16 cellular contexts compared by ENCODE assay signal in the genomic region with DNA sequence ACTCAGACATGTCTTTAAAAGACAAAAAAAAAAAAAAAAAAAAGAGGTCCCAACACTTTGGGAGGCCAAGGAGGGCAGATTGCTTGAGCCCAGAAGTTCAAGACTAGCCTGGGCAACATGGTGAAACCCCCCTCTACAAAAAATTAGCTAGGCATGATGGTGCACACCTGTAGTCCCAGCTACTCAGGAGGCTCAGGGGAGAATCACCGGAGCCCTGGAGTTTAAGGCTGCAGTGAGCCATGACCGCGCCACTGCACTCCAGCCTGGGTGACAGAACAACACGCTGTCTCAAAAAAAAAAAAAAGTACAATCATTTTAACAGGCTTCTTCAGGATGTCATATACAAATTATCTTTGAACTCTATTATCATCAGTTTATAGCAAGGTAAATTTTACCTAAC. TPM values are rescaled to one million over a fixed set of nuclear protein-coding genes. Genes with fewer than 3 reads are reported as not detected.
DNase-seq lines count a peak whose midpoint lies in the region; ATAC-seq, FAIRE-seq and TF ChIP-seq lines count a peak whose summit lies in the region.
"Had no signal": no experiment of that assay in that cellular context is flagged by ENCODE, and none has a peak within 500 bp of the region (broad histone marks: within the 10 kb centered on the region; RNA-seq: fewer than 3 reads in every experiment).

No MANE protein-coding gene starts in this region.

- in situ Hi-C loops in HepG2 (cut with HindIII; ENCODE audit: extremely low pct_ligation_motif_present, low pct_unique_long_range_greater_than_20kb): no loop called here

- intact Hi-C loops in HepG2 (cut with micrococcal nuclease; ENCODE audit: unreplicated experiment): no loop called here

- no peak overlapping the region for H3K4me3 ChIP-seq in HepG2 (replicated peaks in 1 of 3; ENCODE audit: insufficient read depth in 1 of 3, low read depth in 2 of 3, low read length in 3 of 3)
- H3K4me3 ChIP-seq: stomach had no signal

- H3K79me2 ChIP-seq in HepG2 (ENCODE audit: insufficient read depth, low read length): peaks cover 42% of the 10 kb centered on the region

- H3K9ac ChIP-seq in HepG2 (ENCODE audit: insufficient read depth, low read depth, low read length): no peak overlapping the region

- DNase-seq in kidney tubule cell (ENCODE audit: low spot score) (peak; percentile 17), T1000 (lab: John Stamatoyannopoulos, UW) (no peak), 8988T (no peak), HepG2 (ENCODE audit: low spot score) (no peak), foreskin melanocyte (no peak)
- DNase-seq: activated CD8-positive, alpha-beta memory T cell treated with anti-CD3 and anti-CD28 coated beads, Interleukin-2, amount 50 U/mL, for 48 hours; C1 segment of cervical spinal cord; GDM1; NCI-H510A treated with DMSO at 0.1 percent for 48 hours; SHP77 treated with DMSO at 0.1 percent for 48 hours; stimulated activated CD4-positive, alpha-beta T cell treated with anti-CD3 and anti-CD28 coated beads, Interleukin-2, amount 100 ng/mL, for 48 hours; stomach had no signal

- peaks cover 28% of the 10 kb centered on the region for H3K4me1 ChIP-seq in HepG2 (ENCODE audit: insufficient read depth, low read length)

- ATAC-seq in GM18508 (IDR thresholded peaks at IDR 0.05; ENCODE audit: insufficient read depth, unreplicated experiment) (peak; percentile 54), GM21528 (IDR thresholded peaks at IDR 0.05; ENCODE audit: low FRiP score, unreplicated experiment) (peak; percentile 64), HG03103 (IDR thresholded peaks at IDR 0.05; ENCODE audit: low read depth, unreplicated experiment) (peak; percentile 77), HepG2 (no peak)

- H3K27ac ChIP-seq in HepG2 (ENCODE audit: extremely low read length, insufficient read depth, low read length): no peak overlapping the region
- H3K27ac ChIP-seq: stomach had no signal

- peaks cover 0 to 8% of the 10 kb centered on the region in 2 experiments; a peak in 3 of 5 replicates for H3K36me3 ChIP-seq in HepG2 (replicated peaks in 1 of 2; ENCODE audit: control insufficient read depth in 1 of 2, insufficient read depth in 2 of 2, low read length in 2 of 2)

- H4K20me1 ChIP-seq in HepG2 (ENCODE audit: insufficient read depth, low read length): no peaks in the 10 kb centered on the region; the same call in 1 of the 2 replicates

- no peak for TF ChIP-seq EP300 in HepG2 (IDR thresholded peaks at IDR 0.05; ENCODE audit: low read depth in 2 of 2, low read length in 2 of 2)
- no peak for TF ChIP-seq EP300 in HepG2 (CRISPR knock-in tag; IDR thresholded peaks at IDR 0.05; ENCODE audit: borderline replicate concordance)

- no peak overlapping the region for H2AFZ ChIP-seq in HepG2 (ENCODE audit: low read length)

- no peaks in the 10 kb centered on the region for H3K9me3 ChIP-seq in HepG2 (ENCODE audit: low read length)
- H3K9me3 ChIP-seq: stomach had no signal

- TF ChIP-seq RAD21 in HepG2 (CRISPR knock-in tag; IDR thresholded peaks at IDR 0.05): no peak

- POLR2A ChIA-PET in HepG2 (lab: Yijun Ruan, JAX): no interaction called here

- FAIRE-seq in HepG2 (lab: Jason Lieb, UNC): no peak
- FAIRE-seq: colon had no signal

- CTCF ChIA-PET in HepG2 (lab: Yijun Ruan, JAX; ENCODE audit: low intra/inter-chr PET ratio, low total read pairs): no interaction called here

- BruUV-seq in HepG2 (replicated peaks; lab: Mats Ljungman, UMichigan): no TSS peak

- TF ChIP-seq CTCF in HepG2 (CRISPR knock-in tag; IDR thresholded peaks at IDR 0.05): no peak

- no peak for TF ChIP-seq POLR2A in HepG2 (IDR thresholded peaks at IDR 0.05; ENCODE audit: insufficient read depth in 1 of 2, low read depth in 2 of 2, low read length in 2 of 2)

- no peaks in the 10 kb centered on the region for H3K27me3 ChIP-seq in HepG2 (ENCODE audit: control insufficient read depth in 1 of 2, insufficient read depth in 2 of 2, low read length in 2 of 2)
- H3K27me3 ChIP-seq: stomach had no signal

- no peak overlapping the region for H3K4me2 ChIP-seq in HepG2 (ENCODE audit: low read depth, low read length)

- over 99% methylated on average over 4 of the region's 4 CpGs for WGBS in HepG2 (ENCODE audit: low lambda C conversion rate)

TF ChIP-seq in HepG2, 621 proteins besides CTCF, POLR2A, EP300 and RAD21 (continues in another document):
- TF ChIP-seq, protein P1, sequence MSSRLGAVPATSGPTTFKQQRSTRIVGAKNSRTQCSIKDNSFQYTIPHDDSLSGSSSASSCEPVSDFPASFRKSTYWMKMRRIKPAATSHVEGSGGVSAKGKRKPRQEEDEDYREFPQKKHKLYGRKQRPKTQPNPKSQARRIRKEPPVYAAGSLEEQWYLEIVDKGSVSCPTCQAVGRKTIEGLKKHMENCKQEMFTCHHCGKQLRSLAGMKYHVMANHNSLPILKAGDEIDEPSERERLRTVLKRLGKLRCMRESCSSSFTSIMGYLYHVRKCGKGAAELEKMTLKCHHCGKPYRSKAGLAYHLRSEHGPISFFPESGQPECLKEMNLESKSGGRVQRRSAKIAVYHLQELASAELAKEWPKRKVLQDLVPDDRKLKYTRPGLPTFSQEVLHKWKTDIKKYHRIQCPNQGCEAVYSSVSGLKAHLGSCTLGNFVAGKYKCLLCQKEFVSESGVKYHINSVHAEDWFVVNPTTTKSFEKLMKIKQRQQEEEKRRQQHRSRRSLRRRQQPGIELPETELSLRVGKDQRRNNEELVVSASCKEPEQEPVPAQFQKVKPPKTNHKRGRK (CRISPR knock-in tag; IDR thresholded peaks at IDR 0.05): no peak

RNA-seq across cellular contexts. Expression of a gene that starts 22.0 kb away (rescaled TPM):
- total RNA-seq in HepG2 (2016; rRNA removed; fragmentation: Illumina TruSeq; extraction: Trizol): 19.5 and 27.6 TPM in 2 replicates
- 12.4 and 15.0 TPM in 2 replicates for total RNA-seq in HepG2 (2016; cell fraction: cytosol; rRNA removed; fragmentation: Illumina TruSeq; extraction: Trizol; ENCODE audit: low read depth)
- 20.6 and 26.6 TPM in 2 replicates for total RNA-seq in HepG2 (2016; cell fraction: insoluble cytoplasmic fraction; rRNA removed; fragmentation: Illumina TruSeq; extraction: Trizol)
- total RNA-seq in HepG2 (2016; cell fraction: membrane; rRNA removed; fragmentation: Illumina TruSeq; extraction: Trizol): 21.9 and 26.0 TPM in 2 replicates
- total RNA-seq in HepG2 (2016; cell fraction: nucleus; rRNA removed; fragmentation: Illumina TruSeq; extraction: Trizol): 10.7 and 12.4 TPM in 2 replicates
- 5.7 and 8.6 TPM in 2 replicates for polyA plus RNA-seq in HepG2 (2011; rRNA removed)
- 4.2 and 5.6 TPM in 2 replicates for polyA plus RNA-seq in HepG2 (2011; cell fraction: cytosol; rRNA removed)
- polyA plus RNA-seq in HepG2 (2011; cell fraction: nucleus; rRNA removed): 2.1 and 3.9 TPM in 2 replicates
- polyA plus RNA-seq in HepG2 (2012): 12.9 and 18.1 TPM in 2 replicates
- polyA plus RNA-seq in HepG2 (2016; cell fraction: cytosol; fragmentation: Illumina TruSeq; extraction: Trizol; ENCODE audit: low read depth): 8.5 and 11.4 TPM in 2 replicates
- polyA plus RNA-seq in HepG2 (2016; cell fraction: insoluble cytoplasmic fraction; fragmentation: Illumina TruSeq; extraction: Trizol; ENCODE audit: low read depth): 31.9 and 33.4 TPM in 2 replicates
- polyA plus RNA-seq in HepG2 (2016; cell fraction: membrane; fragmentation: Illumina TruSeq; extraction: Trizol; ENCODE audit: low read depth): 14.6 and 16.7 TPM in 2 replicates
- polyA plus RNA-seq in HepG2 (2016; cell fraction: nucleus; fragmentation: Illumina TruSeq; extraction: Trizol; ENCODE audit: insufficient read depth, low read depth): 17.0 and 18.6 TPM in 2 replicates
- 3.1 and 4.3 TPM in 2 replicates for polyA minus RNA-seq in HepG2 (2011; rRNA and poly(A)+ RNA removed; ENCODE audit: low replicate concordance)
- 5.7 and 6.3 TPM in 2 replicates for polyA minus RNA-seq in HepG2 (2011; cell fraction: cytosol; rRNA and poly(A)+ RNA removed)
- 10.3 and 11.4 TPM in 2 replicates for polyA minus RNA-seq in HepG2 (2011; cell fraction: nucleus; rRNA and poly(A)+ RNA removed)
